ENCODE assay signal across 1 cellular context in genomic region chr2:240455227-240455718, GRCh38.
TF ChIP-seq lines count a peak whose summit lies in the region.

No MANE protein-coding gene starts in this region.

TF ChIP-seq in H1, 55 proteins besides CTCF, POLR2A, EP300 and RAD21:
- no peak for TF ChIP-seq ASH2L (IDR thresholded peaks at IDR 0.05; ENCODE audit: low read length)
